ENCODE assay signal across 34 cellular contexts in genomic region chr2:20862850-20863249, GRCh38.
"Had no signal": no experiment of that assay in that cellular context is flagged by ENCODE, and none has a peak within 500 bp of the region (broad histone marks: within the 10 kb centered on the region; RNA-seq: fewer than 3 reads in every experiment).

No MANE protein-coding gene starts in this region.

- H3K27ac ChIP-seq: adrenal gland, body of pancreas, brain microvascular endothelial cell, breast epithelium had no signal

- H3K9me3 Mint-ChIP-seq: activated B cell treated with CpG ODN at 0.5 μM for 24 hours; activated CD4-positive, alpha-beta memory T cell treated with anti-CD3 and anti-CD28 coated beads for 36 hours; activated CD4-positive, alpha-beta T cell treated with anti-CD3 and anti-CD28 coated beads, Interleukin-2, amount 10 ng/mL, durations not matched to agents 24 days and 14 days; activated naive CD4-positive, alpha-beta T cell treated with anti-CD3 and anti-CD28 coated beads for 36 hours; activated naive CD4-positive, alpha-beta T cell treated with anti-CD3 and anti-CD28 coated beads, Interleukin-2, amount 50 U/mL, for 72 hours; activated naive CD8-positive, alpha-beta T cell treated with anti-CD3 and anti-CD28 coated beads for 36 hours; activated T-cell treated with anti-CD3 and anti-CD28 coated beads, Interleukin-2, amount 50 U/mL, for 72 hours; activated T-helper 1 cell treated with anti-CD3 and anti-CD28 coated beads, Interleukin-12 subunit alpha, Interleukin-12 subunit beta, Interleukin-2, Interleukin-4 antibody, amounts not matched to agents 30 ng/mL and 10 ng/mL and 1 ng/mL, durations not matched to agents 14 hours and 24 hours and 36 hours; activated T-helper 17 cell treated with anti-CD3 and anti-CD28 coated beads, Interleukin-2, amount 50 U/mL, for 72 hours; T-helper 1 cell treated with Interleukin-12 subunit alpha and Interleukin-12 subunit beta and Interleukin-4 antibody, amounts not matched to agents 30 μg/mL and 1 μg/mL, for 36 hours; T-helper 2 cell treated with Interferon-gamma antibody and Interleukin-4, amounts not matched to agents 5 μg/mL and 100 μg/mL, for 36 hours had no signal

- H3K27ac Mint-ChIP-seq: activated B cell treated with CpG ODN at 0.5 μM for 24 hours; activated CD4-positive, alpha-beta memory T cell treated with anti-CD3 and anti-CD28 coated beads for 36 hours; activated CD4-positive, alpha-beta T cell treated with anti-CD3 and anti-CD28 coated beads, Interleukin-2, amount 10 ng/mL, durations not matched to agents 24 days and 14 days; activated CD8-positive, alpha-beta T cell treated with anti-CD3 and anti-CD28 coated beads for 36 hours; activated naive CD4-positive, alpha-beta T cell treated with anti-CD3 and anti-CD28 coated beads for 36 hours; activated naive CD4-positive, alpha-beta T cell treated with anti-CD3 and anti-CD28 coated beads, Interleukin-2, amount 50 U/mL, for 72 hours; activated naive CD8-positive, alpha-beta T cell treated with anti-CD3 and anti-CD28 coated beads for 36 hours; activated T-cell treated with anti-CD3 and anti-CD28 coated beads, Interleukin-2, amount 50 U/mL, for 72 hours; activated T-helper 1 cell treated with anti-CD3 and anti-CD28 coated beads, Interleukin-12 subunit alpha, Interleukin-12 subunit beta, Interleukin-2, Interleukin-4 antibody, amounts not matched to agents 30 ng/mL and 10 ng/mL and 1 ng/mL, durations not matched to agents 14 hours and 24 hours and 36 hours; activated T-helper 17 cell treated with anti-CD3 and anti-CD28 coated beads, Interleukin-2, amount 50 U/mL, for 72 hours; T-helper 1 cell treated with Interleukin-12 subunit alpha and Interleukin-12 subunit beta and Interleukin-4 antibody, amounts not matched to agents 30 μg/mL and 1 μg/mL, for 36 hours; T-helper 2 cell treated with Interferon-gamma antibody and Interleukin-4, amounts not matched to agents 5 μg/mL and 100 μg/mL, for 36 hours had no signal

- H3K36me3 Mint-ChIP-seq: activated CD4-positive, alpha-beta memory T cell treated with anti-CD3 and anti-CD28 coated beads for 36 hours; activated naive CD4-positive, alpha-beta T cell treated with anti-CD3 and anti-CD28 coated beads, Interleukin-2, amount 50 U/mL, for 72 hours; activated naive CD8-positive, alpha-beta T cell treated with anti-CD3 and anti-CD28 coated beads for 36 hours had no signal

- H3K4me1 Mint-ChIP-seq: activated B cell treated with CpG ODN at 0.5 μM for 24 hours; activated CD4-positive, alpha-beta T cell treated with anti-CD3 and anti-CD28 coated beads, Interleukin-2, amount 10 ng/mL, durations not matched to agents 24 days and 14 days; activated naive CD8-positive, alpha-beta T cell treated with anti-CD3 and anti-CD28 coated beads for 36 hours; activated T-helper 17 cell treated with anti-CD3 and anti-CD28 coated beads, Interleukin-2, amount 50 U/mL, for 72 hours had no signal

- H3K4me3 ChIP-seq: adrenal gland, body of pancreas, breast epithelium had no signal

- H3K27me3 ChIP-seq: adrenal gland, body of pancreas, brain microvascular endothelial cell, breast epithelium had no signal

- H3K36me3 ChIP-seq: adrenal gland, brain microvascular endothelial cell, breast epithelium had no signal

- H3K4me1 ChIP-seq: adrenal gland, body of pancreas, breast epithelium had no signal

- ATAC-seq: activated CD8-positive, alpha-beta T cell treated with anti-CD3 and anti-CD28 coated beads for 36 hours; activated naive CD4-positive, alpha-beta T cell treated with anti-CD3 and anti-CD28 coated beads, Interleukin-2, amount 50 U/mL, for 72 hours; activated T-cell treated with anti-CD3 and anti-CD28 coated beads, Interleukin-2, amount 50 U/mL, for 4 hours; activated T-helper 17 cell treated with anti-CD3 and anti-CD28 coated beads, Interleukin-2, amount 50 U/mL, for 72 hours; body of pancreas had no signal

- FAIRE-seq: astrocyte had no signal

- DNase-seq: activated B cell treated with CpG ODN at 0.5 μM for 24 hours; activated CD4-positive, alpha-beta memory T cell treated with anti-CD3 and anti-CD28 coated beads for 36 hours; activated CD4-positive, alpha-beta T cell treated with anti-CD3 and anti-CD28 coated beads for 4 hours; activated CD4-positive, alpha-beta T cell treated with anti-CD3 and anti-CD28 coated beads, Interleukin-2, amount 10 ng/mL, durations not matched to agents 24 days and 14 days; activated CD4-positive, alpha-beta T cell treated with anti-CD3 and anti-CD28 coated beads, Interleukin-2, amount 50 U/mL, for 1 hour; activated CD4-positive, alpha-beta T cell treated with anti-CD3 and anti-CD28 coated beads, Interleukin-2, amount 50 U/mL, for 4 hours; activated CD4-positive, CD25-positive, alpha-beta regulatory T cell treated with anti-CD3 and anti-CD28 coated beads, Interleukin-2, amount 50 U/mL, for 72 hours; activated CD8-positive, alpha-beta memory T cell treated with anti-CD3 and anti-CD28 coated beads, Interleukin-2, amount 50 U/mL, for 4 hours; activated CD8-positive, alpha-beta T cell treated with anti-CD3 and anti-CD28 coated beads for 36 hours; activated effector memory CD4-positive, alpha-beta T cell treated with anti-CD3 and anti-CD28 coated beads, Interleukin-2, amount 50 U/mL, for 16 hours; activated gamma-delta T cell treated with Interleukin-2 at 50 U/mL for 16 hours; activated naive CD4-positive, alpha-beta T cell; activated naive CD4-positive, alpha-beta T cell treated with anti-CD3 and anti-CD28 coated beads for 36 hours; activated naive CD4-positive, alpha-beta T cell treated with anti-CD3 and anti-CD28 coated beads, Interleukin-2, amount 50 U/mL, for 16 hours; activated naive CD8-positive, alpha-beta T cell treated with anti-CD3 and anti-CD28 coated beads for 36 hours; activated T-cell treated with anti-CD3 and anti-CD28 coated beads for 4 hours; activated T-cell treated with anti-CD3 and anti-CD28 coated beads, Interleukin-2, amount 50 U/mL, for 1 hour; activated T-cell treated with anti-CD3 and anti-CD28 coated beads, Interleukin-2, amount 50 U/mL, for 4 hours; activated T-cell treated with anti-CD3 and anti-CD28 coated beads, Interleukin-2, amount 50 U/mL, for 72 hours; adrenal gland; amniotic stem cell; aorta; body of pancreas; brain microvascular endothelial cell; central memory CD4-positive, alpha-beta T cell; T-helper 2 cell; T-helper 9 cell had no signal

- H3K9me3 ChIP-seq: adrenal gland, body of pancreas, breast epithelium had no signal

- H3K4me3 Mint-ChIP-seq: activated B cell treated with CpG ODN at 0.5 μM for 24 hours; activated CD4-positive, alpha-beta memory T cell treated with anti-CD3 and anti-CD28 coated beads for 36 hours; activated CD4-positive, alpha-beta T cell treated with anti-CD3 and anti-CD28 coated beads, Interleukin-2, amount 10 ng/mL, durations not matched to agents 24 days and 14 days; activated CD8-positive, alpha-beta T cell treated with anti-CD3 and anti-CD28 coated beads for 36 hours; activated naive CD4-positive, alpha-beta T cell treated with anti-CD3 and anti-CD28 coated beads for 36 hours; activated naive CD8-positive, alpha-beta T cell treated with anti-CD3 and anti-CD28 coated beads for 36 hours; activated T-cell treated with anti-CD3 and anti-CD28 coated beads, Interleukin-2, amount 50 U/mL, for 4 hours; activated T-cell treated with anti-CD3 and anti-CD28 coated beads, Interleukin-2, amount 50 U/mL, for 72 hours; activated T-helper 1 cell treated with anti-CD3 and anti-CD28 coated beads, Interleukin-12 subunit alpha, Interleukin-12 subunit beta, Interleukin-2, Interleukin-4 antibody, amounts not matched to agents 30 ng/mL and 10 ng/mL and 1 ng/mL, durations not matched to agents 14 hours and 24 hours and 36 hours; activated T-helper 17 cell treated with anti-CD3 and anti-CD28 coated beads, Interleukin-2, amount 50 U/mL, for 72 hours; T-helper 1 cell treated with Interleukin-12 subunit alpha and Interleukin-12 subunit beta and Interleukin-4 antibody, amounts not matched to agents 30 μg/mL and 1 μg/mL, for 36 hours; T-helper 2 cell treated with Interferon-gamma antibody and Interleukin-4, amounts not matched to agents 5 μg/mL and 100 μg/mL, for 36 hours had no signal
